2 cellular contexts compared by ENCODE assay signal in the genomic region with DNA sequence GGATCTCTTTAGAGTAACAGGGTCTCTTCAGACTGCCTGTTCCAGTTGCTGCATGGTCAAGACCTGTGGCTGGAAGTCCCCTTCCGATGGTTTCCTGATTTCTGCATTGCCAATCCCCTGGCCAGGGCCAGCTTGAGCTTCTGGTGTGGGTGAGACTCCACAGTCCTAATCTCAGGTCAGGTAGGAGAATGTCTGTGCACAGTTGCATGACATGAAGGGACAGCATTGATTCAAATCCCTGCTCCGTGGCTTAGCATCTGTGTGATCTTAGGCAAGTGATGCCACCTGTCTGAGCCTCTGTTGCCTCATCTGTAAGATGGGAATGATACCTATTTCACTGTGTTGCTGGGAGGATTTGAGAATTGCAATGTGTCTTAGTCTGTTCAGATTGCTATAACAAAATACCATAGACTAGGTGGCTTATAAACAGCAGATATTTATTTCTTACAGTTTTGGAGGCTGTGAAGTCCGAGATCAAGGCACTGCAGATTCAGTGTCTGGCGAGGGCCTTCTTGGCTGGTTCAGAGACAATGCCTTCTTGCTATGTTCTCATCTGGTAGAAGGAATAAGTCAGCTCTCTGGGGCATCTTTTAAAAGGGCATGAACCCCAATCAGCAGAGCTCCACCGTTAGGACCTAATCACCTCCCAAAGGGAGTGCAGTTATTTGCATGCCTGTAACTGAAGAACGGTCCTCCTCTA.
TF ChIP-seq lines count a peak whose summit lies in the region.

No MANE protein-coding gene starts in this region.

TF ChIP-seq in K562, 482 proteins besides CTCF, POLR2A, EP300 and RAD21 (continued from another document):
- no peak for TF ChIP-seq KDM1A (IDR thresholded peaks at IDR 0.05)
- no peak for TF ChIP-seq XRCC5 (IDR thresholded peaks at IDR 0.05; ENCODE audit: low read depth, low read length)
- TF ChIP-seq, protein P1, sequence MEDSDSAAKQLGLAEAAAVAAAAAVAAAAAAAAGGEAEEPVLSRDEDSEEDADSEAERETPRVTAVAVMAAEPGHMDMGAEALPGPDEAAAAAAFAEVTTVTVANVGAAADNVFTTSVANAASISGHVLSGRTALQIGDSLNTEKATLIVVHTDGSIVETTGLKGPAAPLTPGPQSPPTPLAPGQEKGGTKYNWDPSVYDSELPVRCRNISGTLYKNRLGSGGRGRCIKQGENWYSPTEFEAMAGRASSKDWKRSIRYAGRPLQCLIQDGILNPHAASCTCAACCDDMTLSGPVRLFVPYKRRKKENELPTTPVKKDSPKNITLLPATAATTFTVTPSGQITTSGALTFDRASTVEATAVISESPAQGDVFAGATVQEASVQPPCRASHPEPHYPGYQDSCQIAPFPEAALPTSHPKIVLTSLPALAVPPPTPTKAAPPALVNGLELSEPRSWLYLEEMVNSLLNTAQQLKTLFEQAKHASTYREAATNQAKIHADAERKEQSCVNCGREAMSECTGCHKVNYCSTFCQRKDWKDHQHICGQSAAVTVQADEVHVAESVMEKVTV (CRISPR knock-in tag; IDR thresholded peaks at IDR 0.05), result no peak
- TF ChIP-seq, protein P2, sequence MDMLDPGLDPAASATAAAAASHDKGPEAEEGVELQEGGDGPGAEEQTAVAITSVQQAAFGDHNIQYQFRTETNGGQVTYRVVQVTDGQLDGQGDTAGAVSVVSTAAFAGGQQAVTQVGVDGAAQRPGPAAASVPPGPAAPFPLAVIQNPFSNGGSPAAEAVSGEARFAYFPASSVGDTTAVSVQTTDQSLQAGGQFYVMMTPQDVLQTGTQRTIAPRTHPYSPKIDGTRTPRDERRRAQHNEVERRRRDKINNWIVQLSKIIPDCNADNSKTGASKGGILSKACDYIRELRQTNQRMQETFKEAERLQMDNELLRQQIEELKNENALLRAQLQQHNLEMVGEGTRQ (CRISPR knock-in tag; IDR thresholded peaks at IDR 0.05), result no peak
- TF ChIP-seq ZNF584 (CRISPR knock-in tag; IDR thresholded peaks at IDR 0.05; ENCODE audit: low read depth), result no peak
- TF ChIP-seq CBFB (CRISPR knock-in tag; IDR thresholded peaks at IDR 0.05), result no peak
- TF ChIP-seq, protein P3, sequence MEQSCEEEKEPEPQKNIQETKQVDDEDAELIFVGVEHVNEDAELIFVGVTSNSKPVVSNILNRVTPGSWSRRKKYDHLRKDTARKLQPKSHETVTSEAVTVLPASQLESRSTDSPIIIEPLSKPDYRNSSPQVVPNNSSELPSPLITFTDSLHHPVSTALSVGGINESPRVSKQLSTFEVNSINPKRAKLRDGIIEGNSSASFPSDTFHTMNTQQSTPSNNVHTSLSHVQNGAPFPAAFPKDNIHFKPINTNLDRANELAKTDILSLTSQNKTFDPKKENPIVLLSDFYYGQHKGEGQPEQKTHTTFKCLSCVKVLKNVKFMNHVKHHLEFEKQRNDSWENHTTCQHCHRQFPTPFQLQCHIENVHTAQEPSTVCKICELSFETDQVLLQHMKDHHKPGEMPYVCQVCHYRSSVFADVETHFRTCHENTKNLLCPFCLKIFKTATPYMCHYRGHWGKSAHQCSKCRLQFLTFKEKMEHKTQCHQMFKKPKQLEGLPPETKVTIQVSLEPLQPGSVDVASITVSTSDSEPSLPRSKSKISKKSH (CRISPR knock-in tag; IDR thresholded peaks at IDR 0.05), result no peak
- no peak for TF ChIP-seq SIN3B (IDR thresholded peaks at IDR 0.05; ENCODE audit: low read depth)
- no peak for TF ChIP-seq SAFB (IDR thresholded peaks at IDR 0.05; ENCODE audit: borderline replicate concordance, low read depth, low read length)
- no peak for TF ChIP-seq BHLHE40 (IDR thresholded peaks at IDR 0.05; ENCODE audit: low read length)

TF ChIP-seq in SK-N-SH treated with all-trans-retinoic acid at 6 μM for 48 hours, 23 proteins besides CTCF, POLR2A, EP300 and RAD21 (continued from another document):
- TF ChIP-seq, protein P4, sequence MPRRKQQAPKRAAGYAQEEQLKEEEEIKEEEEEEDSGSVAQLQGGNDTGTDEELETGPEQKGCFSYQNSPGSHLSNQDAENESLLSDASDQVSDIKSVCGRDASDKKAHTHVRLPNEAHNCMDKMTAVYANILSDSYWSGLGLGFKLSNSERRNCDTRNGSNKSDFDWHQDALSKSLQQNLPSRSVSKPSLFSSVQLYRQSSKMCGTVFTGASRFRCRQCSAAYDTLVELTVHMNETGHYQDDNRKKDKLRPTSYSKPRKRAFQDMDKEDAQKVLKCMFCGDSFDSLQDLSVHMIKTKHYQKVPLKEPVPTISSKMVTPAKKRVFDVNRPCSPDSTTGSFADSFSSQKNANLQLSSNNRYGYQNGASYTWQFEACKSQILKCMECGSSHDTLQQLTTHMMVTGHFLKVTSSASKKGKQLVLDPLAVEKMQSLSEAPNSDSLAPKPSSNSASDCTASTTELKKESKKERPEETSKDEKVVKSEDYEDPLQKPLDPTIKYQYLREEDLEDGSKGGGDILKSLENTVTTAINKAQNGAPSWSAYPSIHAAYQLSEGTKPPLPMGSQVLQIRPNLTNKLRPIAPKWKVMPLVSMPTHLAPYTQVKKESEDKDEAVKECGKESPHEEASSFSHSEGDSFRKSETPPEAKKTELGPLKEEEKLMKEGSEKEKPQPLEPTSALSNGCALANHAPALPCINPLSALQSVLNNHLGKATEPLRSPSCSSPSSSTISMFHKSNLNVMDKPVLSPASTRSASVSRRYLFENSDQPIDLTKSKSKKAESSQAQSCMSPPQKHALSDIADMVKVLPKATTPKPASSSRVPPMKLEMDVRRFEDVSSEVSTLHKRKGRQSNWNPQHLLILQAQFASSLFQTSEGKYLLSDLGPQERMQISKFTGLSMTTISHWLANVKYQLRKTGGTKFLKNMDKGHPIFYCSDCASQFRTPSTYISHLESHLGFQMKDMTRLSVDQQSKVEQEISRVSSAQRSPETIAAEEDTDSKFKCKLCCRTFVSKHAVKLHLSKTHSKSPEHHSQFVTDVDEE (CRISPR knock-in tag; IDR thresholded peaks at IDR 0.05), result no peak
- TF ChIP-seq OSR1 (CRISPR knock-in tag; IDR thresholded peaks at IDR 0.05) (no peak), ZNF70 (CRISPR knock-in tag; IDR thresholded peaks at IDR 0.05) (no peak)
